ENCODE assay signal across 16 cellular contexts in the genomic region with DNA sequence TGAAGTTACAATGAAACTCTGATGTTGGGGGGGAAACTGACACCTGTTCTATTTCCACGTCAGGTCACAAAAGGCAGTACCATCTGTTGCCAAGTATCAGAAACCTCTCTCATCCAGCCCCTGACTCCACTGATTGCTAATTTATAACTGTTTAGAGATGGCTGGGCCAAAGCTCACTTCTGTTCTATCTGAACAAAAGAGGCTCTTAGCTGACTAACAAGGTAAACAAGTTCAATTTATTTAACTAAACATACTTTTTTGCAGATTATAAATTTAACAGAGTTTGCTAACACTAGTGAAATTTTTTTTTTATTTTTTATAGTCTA.
DNase-seq lines count a peak whose midpoint lies in the region; ATAC-seq and TF ChIP-seq lines count a peak whose summit lies in the region.
"Had no signal": no experiment of that assay in that cellular context is flagged by ENCODE, and none has a peak within 500 bp of the region (broad histone marks: within the 10 kb centered on the region; RNA-seq: fewer than 3 reads in every experiment).

No MANE protein-coding gene starts in this region.

- in situ Hi-C loops in brain microvascular endothelial cell (cut with HindIII; ENCODE audit: low pct_ligation_motif_present, low sequenced_read_pairs), result loop anchor here (25.0 kb wide), 1 partner anchor 518 kb away; the partner anchor contains the start of gene SOCS2

- H3K9me3 ChIP-seq in WERI-Rb-1 (ENCODE audit: severe bottlenecking), result peaks cover 5% of the 10 kb centered on the region
- H3K9me3 ChIP-seq: HAP-1 had no signal

- peak overlapping the region; percentile 36 for H3K27ac ChIP-seq in WERI-Rb-1
- H3K27ac ChIP-seq in brain microvascular endothelial cell, result no peak overlapping the region
- H3K27ac ChIP-seq: 22Rv1, BLaER1 had no signal

- TF ChIP-seq CTCF in WERI-Rb-1 (IDR thresholded peaks at IDR 0.05; ENCODE audit: low read depth, low read length) (no peak), brain microvascular endothelial cell (IDR thresholded peaks at IDR 0.05; ENCODE audit: low read depth, low read length, missing control alignments) (no peak)

- H3K27me3 ChIP-seq in WERI-Rb-1 (ENCODE audit: insufficient read depth, low read depth, severe bottlenecking) (no peaks in the 10 kb centered on the region), brain microvascular endothelial cell (replicated peaks) (no peaks in the 10 kb centered on the region)
- H3K27me3 ChIP-seq: BLaER1 had no signal

- DNase-seq in DMS 273 (lab: John Stamatoyannopoulos, UW; ENCODE audit: unreplicated experiment), result peak; percentile 48
- no peak for DNase-seq in DMS 273 treated with DMSO at 0.1 percent for 48 hours (lab: John Stamatoyannopoulos, UW)
- DNase-seq in NCI-H1105 (lab: John Stamatoyannopoulos, UW), result peak; percentile 9
- DNase-seq in NCI-H524 treated with DMSO at 0.1 percent for 48 hours (lab: John Stamatoyannopoulos, UW), result peak; percentile 43
- no peak for DNase-seq in WERI-Rb-1
- DNase-seq in UCSD-AML1 (lab: John Stamatoyannopoulos, UW; ENCODE audit: unreplicated experiment), result no peak
- DNase-seq in brain microvascular endothelial cell, result no peak
- DNase-seq: DMS79 treated with DMSO at 0.1 percent for 48 hours, IMR-90, Kasumi-1, NCI-H187, T-cell had no signal

- H3K36me3 ChIP-seq in WERI-Rb-1 (no peaks in the 10 kb centered on the region), brain microvascular endothelial cell (replicated peaks) (no peaks in the 10 kb centered on the region)
- H3K36me3 ChIP-seq: BLaER1, HAP-1 had no signal

- no peak for ATAC-seq in HG03139 (IDR thresholded peaks at IDR 0.05; ENCODE audit: unreplicated experiment)
- ATAC-seq: T-cell had no signal

- H3K4me3 ChIP-seq in WERI-Rb-1 (ENCODE audit: low read depth, low read length) (no peak overlapping the region), brain microvascular endothelial cell (ENCODE audit: low read depth, low read length) (no peak overlapping the region)
- H3K4me3 ChIP-seq: BLaER1, HAP-1 had no signal

Comparison
In these comparisons a context has a peak if more than half of its experiments do, and no peak if none do; other contexts are left out.
1. DNase-seq: peak in DMS 273 (single experiment), NCI-H1105 (single experiment) and NCI-H524 treated with DMSO at 0.1 percent for 48 hours (single experiment); none in DMS 273 treated with DMSO at 0.1 percent for 48 hours (single experiment), WERI-Rb-1 (single experiment), UCSD-AML1 (single experiment) and brain microvascular endothelial cell (single experiment).